In the genomic region with DNA sequence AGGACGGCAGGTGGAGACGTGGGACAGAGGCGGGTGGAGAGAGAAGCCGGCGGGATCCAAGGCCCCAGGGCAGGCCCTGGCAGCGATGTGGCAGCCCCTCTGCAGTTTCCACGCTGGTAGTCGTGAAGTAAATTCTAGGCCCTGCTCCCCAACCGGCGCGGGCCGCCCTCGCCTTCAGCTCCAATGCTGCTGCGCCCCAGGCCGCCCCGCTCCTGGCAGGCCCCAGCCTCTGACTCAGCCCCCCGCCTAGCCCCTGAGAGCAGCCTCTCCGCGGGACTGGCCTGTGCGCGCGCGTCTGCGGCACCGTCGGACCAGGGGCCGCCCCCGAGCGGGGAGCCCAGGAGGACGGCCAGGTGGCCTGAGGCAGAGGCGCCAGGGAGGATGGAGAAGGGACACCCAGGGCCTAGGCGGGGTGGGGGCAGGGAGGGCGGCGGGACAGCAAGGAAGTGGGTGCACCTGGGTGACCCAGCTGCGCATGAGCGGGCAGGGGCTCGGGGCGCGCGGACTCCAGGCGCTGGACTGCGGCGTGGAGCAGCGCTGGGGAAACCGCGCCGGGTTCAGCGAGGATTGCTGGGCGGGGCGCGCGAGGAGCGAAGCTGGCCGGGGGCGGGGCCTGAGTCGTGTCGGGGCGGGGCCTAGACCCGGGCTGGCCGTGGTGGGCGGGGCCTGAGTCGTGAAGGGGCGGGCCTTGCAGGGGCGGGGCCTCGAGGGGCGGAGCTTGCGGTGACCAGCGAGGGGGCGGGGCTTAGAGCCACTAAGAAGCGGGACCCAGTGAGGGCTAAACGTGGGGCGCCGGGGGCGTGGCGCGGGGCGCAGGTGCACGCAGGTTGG, we compare ENCODE assay signal across 1 cellular context.
TF ChIP-seq lines count a peak whose summit lies in the region.

No MANE protein-coding gene starts in this region.

TF ChIP-seq in HepG2, 621 proteins besides CTCF, POLR2A, EP300 and RAD21 (continued from another document and continues in another):
- TF ChIP-seq, protein P1, sequence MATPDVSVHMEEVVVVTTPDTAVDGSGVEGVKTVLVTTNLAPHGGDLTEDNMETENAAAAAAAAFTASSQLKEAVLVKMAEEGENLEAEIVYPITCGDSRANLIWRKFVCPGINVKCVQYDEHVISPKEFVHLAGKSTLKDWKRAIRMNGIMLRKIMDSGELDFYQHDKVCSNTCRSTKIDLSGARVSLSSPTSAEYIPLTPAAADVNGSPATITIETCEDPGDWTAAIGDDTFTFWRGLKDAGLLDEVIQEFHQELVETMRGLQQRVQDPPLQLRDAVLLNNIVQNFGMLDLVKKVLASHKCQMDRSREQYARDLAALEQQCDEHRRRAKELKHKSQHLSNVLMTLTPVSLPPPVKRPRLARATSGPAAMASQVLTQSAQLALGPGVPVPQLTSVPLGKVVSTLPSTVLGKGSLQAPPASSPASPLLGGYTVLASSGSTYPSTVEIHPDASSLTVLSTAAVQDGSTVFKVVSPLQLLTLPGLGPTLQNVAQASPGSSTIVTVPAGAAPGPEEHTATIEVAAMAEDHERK (CRISPR knock-in tag; IDR thresholded peaks at IDR 0.05; ENCODE audit: low read depth) = no peak
- TF ChIP-seq, protein P2, sequence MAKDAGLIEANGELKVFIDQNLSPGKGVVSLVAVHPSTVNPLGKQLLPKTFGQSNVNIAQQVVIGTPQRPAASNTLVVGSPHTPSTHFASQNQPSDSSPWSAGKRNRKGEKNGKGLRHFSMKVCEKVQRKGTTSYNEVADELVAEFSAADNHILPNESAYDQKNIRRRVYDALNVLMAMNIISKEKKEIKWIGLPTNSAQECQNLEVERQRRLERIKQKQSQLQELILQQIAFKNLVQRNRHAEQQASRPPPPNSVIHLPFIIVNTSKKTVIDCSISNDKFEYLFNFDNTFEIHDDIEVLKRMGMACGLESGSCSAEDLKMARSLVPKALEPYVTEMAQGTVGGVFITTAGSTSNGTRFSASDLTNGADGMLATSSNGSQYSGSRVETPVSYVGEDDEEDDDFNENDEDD (CRISPR knock-in tag; IDR thresholded peaks at IDR 0.05; ENCODE audit: borderline replicate concordance) = peak; percentile 93
- TF ChIP-seq ZNF180 (CRISPR knock-in tag; IDR thresholded peaks at IDR 0.05; ENCODE audit: borderline replicate concordance, low read depth) (no peak), MIER2 (CRISPR knock-in tag; IDR thresholded peaks at IDR 0.05) (0 out of 2 replicates have a peak, but pooled peaks have one; percentile 5), ZNF138 (CRISPR knock-in tag; IDR thresholded peaks at IDR 0.05; ENCODE audit: low read depth) (peak; percentile 30; the same call in 1 of the 2 replicates), PAWR (CRISPR knock-in tag; IDR thresholded peaks at IDR 0.05; ENCODE audit: borderline replicate concordance) (no peak; the same call in 1 of the 2 replicates), SATB2 (CRISPR knock-in tag; IDR thresholded peaks at IDR 0.05) (no peak), MIER3 (CRISPR knock-in tag; IDR thresholded peaks at IDR 0.05; ENCODE audit: borderline replicate concordance) (peak; percentile 29; the same call in 1 of the 2 replicates), ETV5 (CRISPR knock-in tag; IDR thresholded peaks at IDR 0.05; ENCODE audit: borderline replicate concordance) (peak; percentile 26; the same call in 1 of the 2 replicates), TMF1 (CRISPR knock-in tag; IDR thresholded peaks at IDR 0.05; ENCODE audit: low read depth) (peak; percentile 30), EEA1 (CRISPR knock-in tag; IDR thresholded peaks at IDR 0.05; ENCODE audit: borderline replicate concordance) (peak; percentile 96), ZNF75D (CRISPR knock-in tag; IDR thresholded peaks at IDR 0.05; ENCODE audit: borderline replicate concordance) (no peak), ZNF33B (CRISPR knock-in tag; IDR thresholded peaks at IDR 0.05) (peak; percentile 97), ZBTB7A (CRISPR knock-in tag; IDR thresholded peaks at IDR 0.05) (peak; percentile 77), ZNF598 (CRISPR knock-in tag; IDR thresholded peaks at IDR 0.05; ENCODE audit: borderline replicate concordance) (peak; percentile 93), GLI4 (CRISPR knock-in tag; IDR thresholded peaks at IDR 0.05; ENCODE audit: borderline replicate concordance) (0 out of 2 replicates have a peak, but pooled peaks have one; percentile 39), ELF3 (CRISPR knock-in tag; IDR thresholded peaks at IDR 0.05) (peak; percentile 48; the same call in 1 of the 2 replicates), ZNF335 (CRISPR knock-in tag; IDR thresholded peaks at IDR 0.05) (no peak; the same call in 1 of the 2 replicates), ZNF260 (CRISPR knock-in tag; IDR thresholded peaks at IDR 0.05; ENCODE audit: borderline replicate concordance, low read depth) (no peak), TBP (CRISPR knock-in tag; IDR thresholded peaks at IDR 0.05) (no peak), HNRNPLL (IDR thresholded peaks at IDR 0.05; ENCODE audit: low read depth, low read length, poor library complexity, severe bottlenecking) (peak; percentile 76), KLF16 (CRISPR knock-in tag; IDR thresholded peaks at IDR 0.05) (peak in 1 of 2 experiments; percentile 48; a peak in 2 of 4 replicates), TOE1 (CRISPR knock-in tag; IDR thresholded peaks at IDR 0.05) (no peak), ZNF891 (CRISPR knock-in tag; IDR thresholded peaks at IDR 0.05) (peak; percentile 95), ZNF30 (CRISPR knock-in tag; IDR thresholded peaks at IDR 0.05) (0 out of 2 replicates have a peak, but pooled peaks have one; percentile 37), RARA (CRISPR knock-in tag; IDR thresholded peaks at IDR 0.05) (no peak), GATAD1 (CRISPR knock-in tag; IDR thresholded peaks at IDR 0.05) (peak; percentile 56; the same call in 1 of the 2 replicates), HNRNPL (IDR thresholded peaks at IDR 0.05; ENCODE audit: low read depth, low read length) (no peak; the same call in 1 of the 2 replicates), ZNF350 (CRISPR knock-in tag; IDR thresholded peaks at IDR 0.05; ENCODE audit: borderline replicate concordance, low read depth) (peak; percentile 76), ZNF781 (CRISPR knock-in tag; IDR thresholded peaks at IDR 0.05; ENCODE audit: borderline replicate concordance, not compliant biosample characterization) (no peak), KDM5A (IDR thresholded peaks at IDR 0.05; ENCODE audit: borderline replicate concordance, low read length) (no peak), ZNF430 (CRISPR knock-in tag; IDR thresholded peaks at IDR 0.05) (peak; percentile 59), RARG (CRISPR knock-in tag; IDR thresholded peaks at IDR 0.05; ENCODE audit: low read depth) (no peak), ZNF850 (CRISPR knock-in tag; conservative IDR thresholded peaks at IDR 0.05) (no peak), ZFYVE20 (CRISPR knock-in tag; IDR thresholded peaks at IDR 0.05; ENCODE audit: borderline replicate concordance, low read depth) (0 out of 2 replicates have a peak, but pooled peaks have one; percentile 63), GFI1 (CRISPR knock-in tag; IDR thresholded peaks at IDR 0.05; ENCODE audit: borderline replicate concordance) (peak; percentile 77; the same call in 1 of the 2 replicates), FOXJ3 (CRISPR knock-in tag; IDR thresholded peaks at IDR 0.05; ENCODE audit: borderline replicate concordance) (0 out of 2 replicates have a peak, but pooled peaks have one; percentile 9), TEAD3 (CRISPR knock-in tag; optimal IDR thresholded peaks at IDR 0.05; ENCODE audit: borderline replicate concordance) (no peak), HNRNPK (IDR thresholded peaks at IDR 0.05; ENCODE audit: low read depth, low read length, poor library complexity, severe bottlenecking) (peak; percentile 81), SIN3A (IDR thresholded peaks at IDR 0.05; ENCODE audit: borderline replicate concordance, low read depth, low read length) (peak; percentile 69; the same call in 1 of the 2 replicates), ZNF788 (CRISPR knock-in tag; IDR thresholded peaks at IDR 0.05; ENCODE audit: borderline replicate concordance) (peak; percentile 50; the same call in 1 of the 2 replicates), ZNF446 (CRISPR knock-in tag; IDR thresholded peaks at IDR 0.05) (no peak)
- TF ChIP-seq, protein P3, sequence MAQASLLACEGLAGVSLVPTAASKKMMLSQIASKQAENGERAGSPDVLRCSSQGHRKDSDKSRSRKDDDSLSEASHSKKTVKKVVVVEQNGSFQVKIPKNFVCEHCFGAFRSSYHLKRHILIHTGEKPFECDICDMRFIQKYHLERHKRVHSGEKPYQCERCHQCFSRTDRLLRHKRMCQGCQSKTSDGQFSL (CRISPR knock-in tag; IDR thresholded peaks at IDR 0.05) = no peak
- TF ChIP-seq, protein P4, sequence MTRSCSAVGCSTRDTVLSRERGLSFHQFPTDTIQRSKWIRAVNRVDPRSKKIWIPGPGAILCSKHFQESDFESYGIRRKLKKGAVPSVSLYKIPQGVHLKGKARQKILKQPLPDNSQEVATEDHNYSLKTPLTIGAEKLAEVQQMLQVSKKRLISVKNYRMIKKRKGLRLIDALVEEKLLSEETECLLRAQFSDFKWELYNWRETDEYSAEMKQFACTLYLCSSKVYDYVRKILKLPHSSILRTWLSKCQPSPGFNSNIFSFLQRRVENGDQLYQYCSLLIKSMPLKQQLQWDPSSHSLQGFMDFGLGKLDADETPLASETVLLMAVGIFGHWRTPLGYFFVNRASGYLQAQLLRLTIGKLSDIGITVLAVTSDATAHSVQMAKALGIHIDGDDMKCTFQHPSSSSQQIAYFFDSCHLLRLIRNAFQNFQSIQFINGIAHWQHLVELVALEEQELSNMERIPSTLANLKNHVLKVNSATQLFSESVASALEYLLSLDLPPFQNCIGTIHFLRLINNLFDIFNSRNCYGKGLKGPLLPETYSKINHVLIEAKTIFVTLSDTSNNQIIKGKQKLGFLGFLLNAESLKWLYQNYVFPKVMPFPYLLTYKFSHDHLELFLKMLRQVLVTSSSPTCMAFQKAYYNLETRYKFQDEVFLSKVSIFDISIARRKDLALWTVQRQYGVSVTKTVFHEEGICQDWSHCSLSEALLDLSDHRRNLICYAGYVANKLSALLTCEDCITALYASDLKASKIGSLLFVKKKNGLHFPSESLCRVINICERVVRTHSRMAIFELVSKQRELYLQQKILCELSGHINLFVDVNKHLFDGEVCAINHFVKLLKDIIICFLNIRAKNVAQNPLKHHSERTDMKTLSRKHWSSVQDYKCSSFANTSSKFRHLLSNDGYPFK (CRISPR knock-in tag; IDR thresholded peaks at IDR 0.05; ENCODE audit: borderline replicate concordance) = 0 out of 2 replicates have a peak, but pooled peaks have one; percentile 64
- TF ChIP-seq, protein P5, sequence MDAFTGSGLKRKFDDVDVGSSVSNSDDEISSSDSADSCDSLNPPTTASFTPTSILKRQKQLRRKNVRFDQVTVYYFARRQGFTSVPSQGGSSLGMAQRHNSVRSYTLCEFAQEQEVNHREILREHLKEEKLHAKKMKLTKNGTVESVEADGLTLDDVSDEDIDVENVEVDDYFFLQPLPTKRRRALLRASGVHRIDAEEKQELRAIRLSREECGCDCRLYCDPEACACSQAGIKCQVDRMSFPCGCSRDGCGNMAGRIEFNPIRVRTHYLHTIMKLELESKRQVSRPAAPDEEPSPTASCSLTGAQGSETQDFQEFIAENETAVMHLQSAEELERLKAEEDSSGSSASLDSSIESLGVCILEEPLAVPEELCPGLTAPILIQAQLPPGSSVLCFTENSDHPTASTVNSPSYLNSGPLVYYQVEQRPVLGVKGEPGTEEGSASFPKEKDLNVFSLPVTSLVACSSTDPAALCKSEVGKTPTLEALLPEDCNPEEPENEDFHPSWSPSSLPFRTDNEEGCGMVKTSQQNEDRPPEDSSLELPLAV (CRISPR knock-in tag; conservative IDR thresholded peaks at IDR 0.05; ENCODE audit: low read depth) = no peak
- TF ChIP-seq, protein P6, sequence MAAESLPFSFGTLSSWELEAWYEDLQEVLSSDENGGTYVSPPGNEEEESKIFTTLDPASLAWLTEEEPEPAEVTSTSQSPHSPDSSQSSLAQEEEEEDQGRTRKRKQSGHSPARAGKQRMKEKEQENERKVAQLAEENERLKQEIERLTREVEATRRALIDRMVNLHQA (CRISPR knock-in tag; IDR thresholded peaks at IDR 0.05) = no peak
- TF ChIP-seq, protein P7, sequence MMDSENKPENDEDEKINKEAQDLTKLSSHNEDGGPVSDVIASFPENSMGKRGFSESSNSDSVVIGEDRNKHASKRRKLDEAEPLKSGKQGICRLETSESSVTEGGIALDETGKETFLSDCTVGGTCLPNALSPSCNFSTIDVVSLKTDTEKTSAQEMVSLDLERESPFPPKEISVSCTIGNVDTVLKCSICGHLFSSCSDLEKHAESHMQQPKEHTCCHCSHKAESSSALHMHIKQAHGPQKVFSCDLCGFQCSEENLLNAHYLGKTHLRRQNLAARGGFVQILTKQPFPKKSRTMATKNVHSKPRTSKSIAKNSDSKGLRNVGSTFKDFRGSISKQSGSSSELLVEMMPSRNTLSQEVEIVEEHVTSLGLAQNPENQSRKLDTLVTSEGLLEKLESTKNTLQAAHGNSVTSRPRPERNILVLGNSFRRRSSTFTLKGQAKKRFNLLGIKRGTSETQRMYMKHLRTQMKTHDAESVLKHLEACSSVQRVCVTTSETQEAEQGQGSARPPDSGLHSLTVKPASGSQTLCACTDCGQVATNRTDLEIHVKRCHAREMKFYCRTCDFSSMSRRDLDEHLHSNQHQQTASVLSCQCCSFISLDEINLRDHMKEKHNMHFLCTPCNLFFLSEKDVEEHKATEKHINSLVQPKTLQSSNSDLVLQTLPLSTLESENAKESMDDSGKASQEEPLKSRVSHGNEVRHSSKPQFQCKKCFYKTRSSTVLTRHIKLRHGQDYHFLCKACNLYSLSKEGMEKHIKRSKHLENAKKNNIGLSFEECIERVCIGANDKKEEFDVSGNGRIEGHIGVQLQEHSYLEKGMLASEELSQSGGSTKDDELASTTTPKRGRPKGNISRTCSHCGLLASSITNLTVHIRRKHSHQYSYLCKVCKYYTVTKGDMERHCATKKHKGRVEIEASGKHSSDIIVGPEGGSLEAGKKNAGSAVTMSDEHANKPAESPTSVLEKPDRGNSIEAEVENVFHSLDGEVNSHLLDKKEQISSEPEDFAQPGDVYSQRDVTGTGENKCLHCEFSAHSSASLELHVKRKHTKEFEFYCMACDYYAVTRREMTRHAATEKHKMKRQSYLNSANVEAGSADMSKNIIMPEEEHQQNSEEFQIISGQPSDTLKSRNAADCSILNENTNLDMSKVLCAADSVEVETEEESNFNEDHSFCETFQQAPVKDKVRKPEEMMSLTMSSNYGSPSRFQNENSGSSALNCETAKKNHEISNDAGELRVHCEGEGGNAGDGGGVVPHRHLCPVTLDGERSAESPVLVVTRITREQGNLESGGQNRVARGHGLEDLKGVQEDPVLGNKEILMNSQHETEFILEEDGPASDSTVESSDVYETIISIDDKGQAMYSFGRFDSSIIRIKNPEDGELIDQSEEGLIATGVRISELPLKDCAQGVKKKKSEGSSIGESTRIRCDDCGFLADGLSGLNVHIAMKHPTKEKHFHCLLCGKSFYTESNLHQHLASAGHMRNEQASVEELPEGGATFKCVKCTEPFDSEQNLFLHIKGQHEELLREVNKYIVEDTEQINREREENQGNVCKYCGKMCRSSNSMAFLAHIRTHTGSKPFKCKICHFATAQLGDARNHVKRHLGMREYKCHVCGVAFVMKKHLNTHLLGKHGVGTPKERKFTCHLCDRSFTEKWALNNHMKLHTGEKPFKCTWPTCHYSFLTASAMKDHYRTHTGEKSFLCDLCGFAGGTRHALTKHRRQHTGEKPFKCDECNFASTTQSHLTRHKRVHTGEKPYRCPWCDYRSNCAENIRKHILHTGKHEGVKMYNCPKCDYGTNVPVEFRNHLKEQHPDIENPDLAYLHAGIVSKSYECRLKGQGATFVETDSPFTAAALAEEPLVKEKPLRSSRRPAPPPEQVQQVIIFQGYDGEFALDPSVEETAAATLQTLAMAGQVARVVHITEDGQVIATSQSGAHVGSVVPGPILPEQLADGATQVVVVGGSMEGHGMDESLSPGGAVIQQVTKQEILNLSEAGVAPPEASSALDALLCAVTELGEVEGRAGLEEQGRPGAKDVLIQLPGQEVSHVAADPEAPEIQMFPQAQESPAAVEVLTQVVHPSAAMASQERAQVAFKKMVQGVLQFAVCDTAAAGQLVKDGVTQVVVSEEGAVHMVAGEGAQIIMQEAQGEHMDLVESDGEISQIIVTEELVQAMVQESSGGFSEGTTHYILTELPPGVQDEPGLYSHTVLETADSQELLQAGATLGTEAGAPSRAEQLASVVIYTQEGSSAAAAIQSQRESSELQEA (CRISPR knock-in tag; IDR thresholded peaks at IDR 0.05; ENCODE audit: not compliant biosample characterization) = peak; percentile 91
